17 cellular contexts compared by ENCODE assay signal in the genomic region with DNA sequence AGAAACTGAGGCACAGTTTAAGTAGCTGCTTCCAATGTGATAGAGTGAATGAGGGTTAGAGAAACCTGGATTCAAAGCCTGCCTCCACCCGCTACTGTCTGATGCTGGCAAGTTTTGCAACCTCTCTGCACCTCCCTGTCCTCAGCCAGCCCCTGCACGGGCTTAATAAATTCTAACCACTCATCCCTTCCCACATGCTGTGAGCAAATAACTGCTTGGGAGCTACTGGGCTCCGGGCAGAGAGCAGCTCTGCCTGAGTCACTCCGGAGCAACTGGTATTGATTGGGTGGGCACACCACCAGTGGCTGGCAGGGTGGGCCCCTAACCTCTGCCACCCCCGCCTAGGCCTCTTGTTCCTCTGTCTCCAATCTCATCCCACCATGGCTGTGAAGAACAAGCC.
A peak's percentile ranks its signal among the peaks of the same experiment; 100 is the strongest.
DNase-seq lines count a peak whose midpoint lies in the region; ATAC-seq and TF ChIP-seq lines count a peak whose summit lies in the region.
"Had no signal": no experiment of that assay in that cellular context is flagged by ENCODE, and none has a peak within 500 bp of the region (broad histone marks: within the 10 kb centered on the region; RNA-seq: fewer than 3 reads in every experiment).

No MANE protein-coding gene starts in this region.

- no peak overlapping the region for H3K18ac ChIP-seq in neuronal stem cell (ENCODE audit: low read length)

- H2BK15ac ChIP-seq in neuronal stem cell (ENCODE audit: low read length): no peak overlapping the region

- H3K9me3 ChIP-seq in neuronal stem cell (replicated peaks in 1 of 2; ENCODE audit: control insufficient read depth in 2 of 2, insufficient read depth in 1 of 2, low read depth in 1 of 2, low read length in 2 of 2): no peaks in the 10 kb centered on the region
- H3K9me3 ChIP-seq: A549, psoas muscle, vagina had no signal

- H3K79me1 ChIP-seq in neuronal stem cell (ENCODE audit: low read depth, low read length): no peaks in the 10 kb centered on the region

- H4K91ac ChIP-seq in neuronal stem cell (ENCODE audit: low read depth, low read length, poor library complexity): no peak overlapping the region

- H2BK12ac ChIP-seq in neuronal stem cell (ENCODE audit: low read length): no peak overlapping the region

- no CpG with 5 or more reads among the region's 5 CpGs for WGBS in neuronal stem cell (ENCODE audit: extremely low coverage in 2 of 2, insufficient read length in 2 of 2, insufficient replicate concordance in 1 of 2), 2 donors

- no peak overlapping the region for H3K14ac ChIP-seq in neuronal stem cell (ENCODE audit: low read length)

- DNase-seq in NCI-H146 (lab: John Stamatoyannopoulos, UW) (peak; percentile 12), NCI-H146 treated with DMSO at 0.1 percent for 48 hours (lab: John Stamatoyannopoulos, UW; ENCODE audit: unreplicated experiment) (no peak), NCI-H2227 (lab: John Stamatoyannopoulos, UW; ENCODE audit: unreplicated experiment) (peak; percentile 78), astrocyte of the spinal cord (ENCODE audit: low read depth, low spot score) (peak; percentile 62), neuronal stem cell (ENCODE audit: low spot score) (no peak), Ammon's horn (ENCODE audit: low spot score) (no peak), foreskin keratinocyte (no peak), COLO829 (ENCODE audit: low spot score) (no peak)
- DNase-seq: activated CD4-positive, alpha-beta T cell treated with anti-CD3 and anti-CD28 coated beads for 48 hours; Kasumi-1; NCI-H1694 treated with DMSO at 0.1 percent for 48 hours; psoas muscle; Right ventricle myocardium superior; substantia nigra had no signal

- no peaks in the 10 kb centered on the region for H3K36me3 ChIP-seq in neuronal stem cell (replicated peaks in 1 of 2; ENCODE audit: control insufficient read depth in 2 of 2, insufficient read depth in 2 of 2, low read length in 2 of 2)
- H3K36me3 ChIP-seq: vagina had no signal

- H3K9ac ChIP-seq in neuronal stem cell (ENCODE audit: low read depth, low read length, poor library complexity): no peak overlapping the region

- in situ Hi-C loops in astrocyte of the spinal cord (cut with HindIII; ENCODE audit: low sequenced_read_pairs): loop anchor here (25.0 kb wide), 1 partner anchor 272 kb away; a partner anchor contains a TSS

- no peak for ATAC-seq in foreskin keratinocyte
- ATAC-seq: activated T-helper 17 cell treated with anti-CD3 and anti-CD28 coated beads, Interleukin-2, amount 50 U/mL, for 72 hours; psoas muscle had no signal

- no peak overlapping the region for H4K8ac ChIP-seq in neuronal stem cell (ENCODE audit: low read depth, low read length)

- H2AFZ ChIP-seq in neuronal stem cell (ENCODE audit: low read length): no peak overlapping the region

- H3K4me3 ChIP-seq in astrocyte of the spinal cord (ENCODE audit: low read depth, low read length) (no peak overlapping the region), neuronal stem cell (ENCODE audit: low read length in 2 of 2) (no peak overlapping the region)
- H3K4me3 ChIP-seq: A549, psoas muscle, vagina had no signal

- no peak overlapping the region for H2BK5ac ChIP-seq in neuronal stem cell (ENCODE audit: low read length)

- H2AK5ac ChIP-seq in neuronal stem cell (ENCODE audit: low read depth, low read length): peak overlapping the region; percentile 60

- peaks cover 0 to 10% of the 10 kb centered on the region in 2 donors for H3K4me1 ChIP-seq in neuronal stem cell (ENCODE audit: control insufficient read depth in 2 of 2, insufficient read depth in 1 of 2, low read depth in 1 of 2, low read length in 2 of 2)
- no peaks in the 10 kb centered on the region for H3K4me1 ChIP-seq in foreskin keratinocyte
- H3K4me1 ChIP-seq: A549, psoas muscle, vagina had no signal

- H3K4me2 ChIP-seq in neuronal stem cell (ENCODE audit: insufficient read depth, low read length, poor library complexity, severe bottlenecking): no peak overlapping the region
- H3K4me2 ChIP-seq: A549 had no signal

- no peak overlapping the region for H3K4ac ChIP-seq in neuronal stem cell (ENCODE audit: low read length)

- H3K23ac ChIP-seq in neuronal stem cell (ENCODE audit: low read depth, low read length, poor library complexity): no peak overlapping the region

- TF ChIP-seq CTCF in astrocyte of the spinal cord (IDR thresholded peaks at IDR 0.05; ENCODE audit: low read depth, low read length) (no peak), foreskin keratinocyte (conservative IDR thresholded peaks at IDR 0.05) (no peak)

- H2BK120ac ChIP-seq in neuronal stem cell (ENCODE audit: low read depth, low read length): no peak overlapping the region

- H3K27me3 ChIP-seq in neuronal stem cell (ENCODE audit: control insufficient read depth in 3 of 3, insufficient read depth in 3 of 3, low read depth in 1 of 3, low read length in 3 of 3) (peaks cover 0 to 55% (median 0%) of the 10 kb centered on the region in 3 experiments), foreskin keratinocyte (no peaks in the 10 kb centered on the region)
- H3K27me3 ChIP-seq: vagina had no signal

- H3K27ac ChIP-seq in neuronal stem cell (replicated peaks; ENCODE audit: low read length) (no peak overlapping the region), foreskin keratinocyte (no peak overlapping the region)
- H3K27ac ChIP-seq: A549, psoas muscle, vagina had no signal

Comparison
In these comparisons a context has a peak if more than half of its experiments do, and no peak if none do; other contexts are left out.
1. DNase-seq: peak in NCI-H146 (single experiment), NCI-H2227 (single experiment) and astrocyte of the spinal cord (single experiment); none in NCI-H146 treated with DMSO at 0.1 percent for 48 hours (single experiment), neuronal stem cell (single experiment), Ammon's horn (single experiment), foreskin keratinocyte (0 of 2) and COLO829 (single experiment).